In genomic region chr6:129500958-129501381, GRCh38 we compare ENCODE assay signal across 9 cellular contexts.
DNase-seq lines count a peak whose midpoint lies in the region; ATAC-seq and TF ChIP-seq lines count a peak whose summit lies in the region.
"Had no signal": no experiment of that assay in that cellular context is flagged by ENCODE, and none has a peak within 500 bp of the region (broad histone marks: within the 10 kb centered on the region; RNA-seq: fewer than 3 reads in every experiment).

No MANE protein-coding gene starts in this region.

- peak overlapping the region; percentile 87 for H3K27ac Mint-ChIP-seq in activated T-cell treated with anti-CD3 and anti-CD28 coated beads, Interleukin-2, amount 50 U/mL, for 24 hours
- no peak overlapping the region for H3K27ac Mint-ChIP-seq in activated T-cell treated with anti-CD3 and anti-CD28 coated beads, Interleukin-2, amount 50 U/mL, for 72 hours
- peak overlapping the region; percentile 71 for H3K27ac Mint-ChIP-seq in type B pancreatic cell

- no peaks in the 10 kb centered on the region for H3K36me3 Mint-ChIP-seq in activated T-cell treated with anti-CD3 and anti-CD28 coated beads, Interleukin-2, amount 50 U/mL, for 24 hours (ENCODE audit: low read depth)
- H3K36me3 Mint-ChIP-seq in activated T-cell treated with anti-CD3 and anti-CD28 coated beads, Interleukin-2, amount 50 U/mL, for 72 hours (ENCODE audit: insufficient read depth in 2 of 2), result no peaks in the 10 kb centered on the region
- H3K36me3 Mint-ChIP-seq in type B pancreatic cell, result no peaks in the 10 kb centered on the region

- TF ChIP-seq CTCF in fibroblast of pulmonary artery (IDR thresholded peaks at IDR 0.05; ENCODE audit: low read length, missing control alignments), result peak; percentile 43
- peak; percentile 73 for TF ChIP-seq CTCF in type B pancreatic cell (conservative IDR thresholded peaks at IDR 0.05)

- DNase-seq in activated T-cell treated with anti-CD3 and anti-CD28 coated beads, Interleukin-2, amount 50 U/mL, for 24 hours, result no peak
- DNase-seq in activated T-cell treated with anti-CD3 and anti-CD28 coated beads, Interleukin-2, amount 50 U/mL, for 72 hours, result no peak
- DNase-seq in RPMI7951 (ENCODE audit: low read depth), result peak; percentile 71
- DNase-seq in fibroblast of pulmonary artery (ENCODE audit: low read depth), result peak; percentile 35
- DNase-seq in type B pancreatic cell (ENCODE audit: extremely low spot score, unreplicated experiment), result no peak
- no peak for DNase-seq in left colon
- DNase-seq in LoVo (ENCODE audit: low spot score), result no peak
- DNase-seq: NCI-H2029 treated with DMSO at 0.1 percent for 48 hours had no signal

- intact Hi-C loops in left colon (cut with DNase I, micrococcal nuclease), result no loop called here

- H3K4me3 Mint-ChIP-seq in activated T-cell treated with anti-CD3 and anti-CD28 coated beads, Interleukin-2, amount 50 U/mL, for 24 hours, result peak overlapping the region; percentile 31
- no peak overlapping the region for H3K4me3 Mint-ChIP-seq in activated T-cell treated with anti-CD3 and anti-CD28 coated beads, Interleukin-2, amount 50 U/mL, for 72 hours
- peak overlapping the region; percentile 42 for H3K4me3 Mint-ChIP-seq in type B pancreatic cell

- no peak overlapping the region for H3K4me3 ChIP-seq in fibroblast of pulmonary artery (replicated peaks; ENCODE audit: low read depth, low read length)

- peaks cover 60% of the 10 kb centered on the region for H3K4me1 Mint-ChIP-seq in activated T-cell treated with anti-CD3 and anti-CD28 coated beads, Interleukin-2, amount 50 U/mL, for 24 hours (ENCODE audit: low read depth)
- peaks cover 58% of the 10 kb centered on the region for H3K4me1 Mint-ChIP-seq in activated T-cell treated with anti-CD3 and anti-CD28 coated beads, Interleukin-2, amount 50 U/mL, for 72 hours (ENCODE audit: low read depth)
- peaks cover 32% of the 10 kb centered on the region for H3K4me1 Mint-ChIP-seq in type B pancreatic cell (ENCODE audit: unreplicated experiment)

- H3K9me3 Mint-ChIP-seq in activated T-cell treated with anti-CD3 and anti-CD28 coated beads, Interleukin-2, amount 50 U/mL, for 24 hours, result no peaks in the 10 kb centered on the region
- no peaks in the 10 kb centered on the region for H3K9me3 Mint-ChIP-seq in activated T-cell treated with anti-CD3 and anti-CD28 coated beads, Interleukin-2, amount 50 U/mL, for 72 hours
- H3K9me3 Mint-ChIP-seq in type B pancreatic cell, result no peaks in the 10 kb centered on the region

- H3K27me3 Mint-ChIP-seq in activated T-cell treated with anti-CD3 and anti-CD28 coated beads, Interleukin-2, amount 50 U/mL, for 24 hours, result no peaks in the 10 kb centered on the region
- no peaks in the 10 kb centered on the region for H3K27me3 Mint-ChIP-seq in activated T-cell treated with anti-CD3 and anti-CD28 coated beads, Interleukin-2, amount 50 U/mL, for 72 hours (ENCODE audit: low read depth)
- H3K27me3 Mint-ChIP-seq in type B pancreatic cell, result peaks cover 3% of the 10 kb centered on the region

- no peak for ATAC-seq in activated T-cell treated with anti-CD3 and anti-CD28 coated beads, Interleukin-2, amount 50 U/mL, for 72 hours (replicated peaks in 1 of 2)
- ATAC-seq in left colon, result no peak
- ATAC-seq in HG02588 (IDR thresholded peaks at IDR 0.05; ENCODE audit: unreplicated experiment), result no peak

Comparison
In these comparisons a context has a peak if more than half of its experiments do, and no peak if none do; other contexts are left out.
1. H3K4me3 Mint-ChIP-seq: peak in activated T-cell treated with anti-CD3 and anti-CD28 coated beads, Interleukin-2, amount 50 U/mL, for 24 hours (single experiment) and type B pancreatic cell (single experiment); none in activated T-cell treated with anti-CD3 and anti-CD28 coated beads, Interleukin-2, amount 50 U/mL, for 72 hours (0 of 2).
2. DNase-seq: peak in RPMI7951 (single experiment) and fibroblast of pulmonary artery (single experiment); none in activated T-cell treated with anti-CD3 and anti-CD28 coated beads, Interleukin-2, amount 50 U/mL, for 24 hours (single experiment), activated T-cell treated with anti-CD3 and anti-CD28 coated beads, Interleukin-2, amount 50 U/mL, for 72 hours (0 of 2), type B pancreatic cell (single experiment), left colon (0 of 2) and LoVo (single experiment).